ENCODE assay signal across 18 cellular contexts in the genomic region with DNA sequence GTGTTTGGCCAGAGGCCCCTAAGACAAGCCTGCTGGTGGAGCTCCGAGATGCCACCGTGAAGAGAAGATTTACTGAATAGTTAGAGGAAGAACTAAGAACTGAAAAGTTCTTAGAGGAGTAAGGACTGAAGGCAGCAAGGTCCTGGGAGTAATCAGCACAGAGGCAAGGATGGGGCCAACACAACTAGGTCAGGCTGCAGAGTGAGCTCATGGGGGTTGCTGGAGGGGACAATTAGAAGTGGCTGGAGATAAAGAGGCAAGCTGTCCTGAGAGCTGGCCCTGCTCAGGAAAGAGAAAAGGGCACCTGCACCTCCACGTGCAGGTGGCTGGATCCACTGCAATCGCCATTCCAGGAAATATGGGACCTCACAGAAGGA. TPM values are rescaled to one million over a fixed set of nuclear protein-coding genes. Genes with fewer than 3 reads are reported as not detected.
DNase-seq lines count a peak whose midpoint lies in the region; ATAC-seq and TF ChIP-seq lines count a peak whose summit lies in the region.
"Had no signal": no experiment of that assay in that cellular context is flagged by ENCODE, and none has a peak within 500 bp of the region (broad histone marks: within the 10 kb centered on the region; RNA-seq: fewer than 3 reads in every experiment).

No MANE protein-coding gene starts in this region.

- intact Hi-C loops in left ventricle myocardium inferior (cut with micrococcal nuclease) (no loop called here), Right ventricle myocardium inferior (cut with DNase I) (no loop called here)

- peaks cover 28% of the 10 kb centered on the region for H3K4me1 ChIP-seq in left ventricle myocardium inferior
- H3K4me1 ChIP-seq: uterus had no signal

- H3K36me3 Mint-ChIP-seq in mesothelial cell of epicardium: no peaks in the 10 kb centered on the region
- H3K36me3 Mint-ChIP-seq: IgD-negative memory B cell had no signal

- H3K9me3 ChIP-seq in left ventricle myocardium inferior (replicated peaks): no peaks in the 10 kb centered on the region
- H3K9me3 ChIP-seq: uterus had no signal

- DNase-seq in left ventricle myocardium inferior (no peak), Right ventricle myocardium inferior (ENCODE audit: missing footprints) (no peak), mesothelial cell of epicardium (ENCODE audit: low spot score in 2 of 2, unreplicated experiment in 2 of 2) (no peak), GM20000 (ENCODE audit: low spot score) (no peak), NCI-H524 (lab: John Stamatoyannopoulos, UW) (no peak)
- no peak for DNase-seq in activated T-cell treated with anti-CD3 and anti-CD28 coated beads, Interleukin-2, amount 50 U/mL, for 1 hour
- DNase-seq in activated CD4-positive, alpha-beta T cell treated with anti-CD3 and anti-CD28 coated beads, Interleukin-2, amount 50 U/mL, for 48 hours: no peak
- DNase-seq: activated CD4-positive, CD25-positive, alpha-beta regulatory T cell; activated CD8-positive, alpha-beta memory T cell treated with anti-CD3 and anti-CD28 coated beads, Interleukin-2, amount 50 U/mL, for 4 hours; activated naive CD4-positive, alpha-beta T cell; foreskin keratinocyte; NCI-H2081; NCI-H510A; SHP77; T-helper 2 cell; uterus had no signal

- H3K27me3 ChIP-seq in left ventricle myocardium inferior (ENCODE audit: low read depth): no peaks in the 10 kb centered on the region
- H3K27me3 ChIP-seq: foreskin keratinocyte, uterus had no signal

- no peak overlapping the region for H3K4me3 Mint-ChIP-seq in mesothelial cell of epicardium
- H3K4me3 Mint-ChIP-seq: IgD-negative memory B cell had no signal

- no peaks in the 10 kb centered on the region for H3K27me3 Mint-ChIP-seq in mesothelial cell of epicardium (ENCODE audit: low read depth)

- H3K36me3 ChIP-seq in left ventricle myocardium inferior: no peaks in the 10 kb centered on the region
- H3K36me3 ChIP-seq: uterus had no signal

- no peak for ATAC-seq in Right ventricle myocardium inferior
- ATAC-seq: foreskin keratinocyte had no signal

- no peak for TF ChIP-seq CTCF in left ventricle myocardium inferior (IDR thresholded peaks at IDR 0.05; ENCODE audit: borderline replicate concordance)
- TF ChIP-seq CTCF in VCaP (conservative IDR thresholded peaks at IDR 0.05): no peak
- TF ChIP-seq CTCF in mesothelial cell of epicardium (IDR thresholded peaks at IDR 0.05; ENCODE audit: unreplicated experiment): no peak
- no peak for TF ChIP-seq CTCF in GM20000 (IDR thresholded peaks at IDR 0.05; ENCODE audit: extremely low read depth, missing control alignments)

- peak overlapping the region; percentile 1 for H3K27ac Mint-ChIP-seq in mesothelial cell of epicardium
- H3K27ac Mint-ChIP-seq: IgD-negative memory B cell had no signal

- no peak overlapping the region for H3K4me3 ChIP-seq in left ventricle myocardium inferior
- H3K4me3 ChIP-seq: uterus had no signal

- peaks cover 38% of the 10 kb centered on the region for H3K4me1 Mint-ChIP-seq in mesothelial cell of epicardium

- no peaks in the 10 kb centered on the region for H3K9me3 Mint-ChIP-seq in mesothelial cell of epicardium
- H3K9me3 Mint-ChIP-seq: IgD-negative memory B cell had no signal

- peak overlapping the region; percentile 60 for H3K27ac ChIP-seq in left ventricle myocardium inferior (replicated peaks)
- peak overlapping the region; percentile 87; the same call in 1 of the 2 replicates for H3K27ac ChIP-seq in VCaP
- H3K27ac ChIP-seq: foreskin keratinocyte, uterus had no signal

RNA-seq across cellular contexts. Expression of a gene that starts 52.7 kb away (rescaled TPM):
- total RNA-seq in left ventricle myocardium inferior: 78.0 TPM
- total RNA-seq in Right ventricle myocardium inferior: 83.0 TPM
- total RNA-seq in mesothelial cell of epicardium: 196 to 218 TPM (median 205 TPM) in 3 replicates

RNA-seq across cellular contexts. Expression of a gene that starts 59.7 kb away (rescaled TPM):
- total RNA-seq in left ventricle myocardium inferior (179 TPM), Right ventricle myocardium inferior (195 TPM), mesothelial cell of epicardium (155 to 156 TPM (median 156 TPM) in 3 replicates)
